In the genomic region with DNA sequence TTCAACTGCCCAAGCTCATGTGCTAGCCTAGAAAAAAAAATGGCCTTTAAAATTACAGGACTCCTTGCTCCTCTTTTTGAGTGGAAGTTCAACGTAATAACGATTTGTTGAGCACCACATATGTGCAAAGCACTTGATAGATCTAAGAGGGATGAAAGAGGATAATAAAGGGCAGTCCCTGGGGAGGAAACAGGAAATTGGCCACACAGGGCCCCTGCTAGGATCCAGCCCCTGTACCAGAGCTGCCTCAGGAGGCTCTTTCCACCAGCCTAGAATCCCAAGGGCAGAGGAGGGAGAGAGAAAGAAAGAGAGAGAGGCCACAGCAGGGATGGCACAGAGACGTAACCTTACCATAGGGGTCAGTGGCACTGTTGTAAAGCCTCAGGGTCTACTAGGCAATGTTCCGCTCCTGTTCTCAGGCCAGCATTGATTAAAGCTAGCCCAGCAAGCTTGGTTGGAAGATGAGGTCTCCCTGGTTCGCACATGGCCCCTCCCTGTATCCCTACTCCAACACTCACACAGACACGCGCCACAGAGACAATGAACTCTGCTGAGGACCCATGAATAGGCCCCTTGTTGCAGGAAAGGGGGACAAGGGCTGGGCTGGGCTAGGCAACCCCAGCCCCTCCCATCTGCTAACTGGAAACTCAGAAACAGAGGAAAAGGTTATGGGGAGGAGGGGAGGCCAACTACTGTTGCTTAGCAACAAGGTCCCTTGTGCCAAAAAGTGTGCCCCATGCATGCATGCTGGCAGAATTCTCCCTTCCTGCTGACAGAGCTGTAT, we compare ENCODE assay signal across 1 cellular context.
TF ChIP-seq lines count a peak whose summit lies in the region.

TSS of gene TMPRSS5 (minus strand) at position 438 of the 784 bp plus-strand sequence. CDS start at position 354, 84 bp downstream.

TF ChIP-seq in GM23338, 12 proteins besides CTCF, POLR2A, EP300 and RAD21:
- TF ChIP-seq, protein P1, sequence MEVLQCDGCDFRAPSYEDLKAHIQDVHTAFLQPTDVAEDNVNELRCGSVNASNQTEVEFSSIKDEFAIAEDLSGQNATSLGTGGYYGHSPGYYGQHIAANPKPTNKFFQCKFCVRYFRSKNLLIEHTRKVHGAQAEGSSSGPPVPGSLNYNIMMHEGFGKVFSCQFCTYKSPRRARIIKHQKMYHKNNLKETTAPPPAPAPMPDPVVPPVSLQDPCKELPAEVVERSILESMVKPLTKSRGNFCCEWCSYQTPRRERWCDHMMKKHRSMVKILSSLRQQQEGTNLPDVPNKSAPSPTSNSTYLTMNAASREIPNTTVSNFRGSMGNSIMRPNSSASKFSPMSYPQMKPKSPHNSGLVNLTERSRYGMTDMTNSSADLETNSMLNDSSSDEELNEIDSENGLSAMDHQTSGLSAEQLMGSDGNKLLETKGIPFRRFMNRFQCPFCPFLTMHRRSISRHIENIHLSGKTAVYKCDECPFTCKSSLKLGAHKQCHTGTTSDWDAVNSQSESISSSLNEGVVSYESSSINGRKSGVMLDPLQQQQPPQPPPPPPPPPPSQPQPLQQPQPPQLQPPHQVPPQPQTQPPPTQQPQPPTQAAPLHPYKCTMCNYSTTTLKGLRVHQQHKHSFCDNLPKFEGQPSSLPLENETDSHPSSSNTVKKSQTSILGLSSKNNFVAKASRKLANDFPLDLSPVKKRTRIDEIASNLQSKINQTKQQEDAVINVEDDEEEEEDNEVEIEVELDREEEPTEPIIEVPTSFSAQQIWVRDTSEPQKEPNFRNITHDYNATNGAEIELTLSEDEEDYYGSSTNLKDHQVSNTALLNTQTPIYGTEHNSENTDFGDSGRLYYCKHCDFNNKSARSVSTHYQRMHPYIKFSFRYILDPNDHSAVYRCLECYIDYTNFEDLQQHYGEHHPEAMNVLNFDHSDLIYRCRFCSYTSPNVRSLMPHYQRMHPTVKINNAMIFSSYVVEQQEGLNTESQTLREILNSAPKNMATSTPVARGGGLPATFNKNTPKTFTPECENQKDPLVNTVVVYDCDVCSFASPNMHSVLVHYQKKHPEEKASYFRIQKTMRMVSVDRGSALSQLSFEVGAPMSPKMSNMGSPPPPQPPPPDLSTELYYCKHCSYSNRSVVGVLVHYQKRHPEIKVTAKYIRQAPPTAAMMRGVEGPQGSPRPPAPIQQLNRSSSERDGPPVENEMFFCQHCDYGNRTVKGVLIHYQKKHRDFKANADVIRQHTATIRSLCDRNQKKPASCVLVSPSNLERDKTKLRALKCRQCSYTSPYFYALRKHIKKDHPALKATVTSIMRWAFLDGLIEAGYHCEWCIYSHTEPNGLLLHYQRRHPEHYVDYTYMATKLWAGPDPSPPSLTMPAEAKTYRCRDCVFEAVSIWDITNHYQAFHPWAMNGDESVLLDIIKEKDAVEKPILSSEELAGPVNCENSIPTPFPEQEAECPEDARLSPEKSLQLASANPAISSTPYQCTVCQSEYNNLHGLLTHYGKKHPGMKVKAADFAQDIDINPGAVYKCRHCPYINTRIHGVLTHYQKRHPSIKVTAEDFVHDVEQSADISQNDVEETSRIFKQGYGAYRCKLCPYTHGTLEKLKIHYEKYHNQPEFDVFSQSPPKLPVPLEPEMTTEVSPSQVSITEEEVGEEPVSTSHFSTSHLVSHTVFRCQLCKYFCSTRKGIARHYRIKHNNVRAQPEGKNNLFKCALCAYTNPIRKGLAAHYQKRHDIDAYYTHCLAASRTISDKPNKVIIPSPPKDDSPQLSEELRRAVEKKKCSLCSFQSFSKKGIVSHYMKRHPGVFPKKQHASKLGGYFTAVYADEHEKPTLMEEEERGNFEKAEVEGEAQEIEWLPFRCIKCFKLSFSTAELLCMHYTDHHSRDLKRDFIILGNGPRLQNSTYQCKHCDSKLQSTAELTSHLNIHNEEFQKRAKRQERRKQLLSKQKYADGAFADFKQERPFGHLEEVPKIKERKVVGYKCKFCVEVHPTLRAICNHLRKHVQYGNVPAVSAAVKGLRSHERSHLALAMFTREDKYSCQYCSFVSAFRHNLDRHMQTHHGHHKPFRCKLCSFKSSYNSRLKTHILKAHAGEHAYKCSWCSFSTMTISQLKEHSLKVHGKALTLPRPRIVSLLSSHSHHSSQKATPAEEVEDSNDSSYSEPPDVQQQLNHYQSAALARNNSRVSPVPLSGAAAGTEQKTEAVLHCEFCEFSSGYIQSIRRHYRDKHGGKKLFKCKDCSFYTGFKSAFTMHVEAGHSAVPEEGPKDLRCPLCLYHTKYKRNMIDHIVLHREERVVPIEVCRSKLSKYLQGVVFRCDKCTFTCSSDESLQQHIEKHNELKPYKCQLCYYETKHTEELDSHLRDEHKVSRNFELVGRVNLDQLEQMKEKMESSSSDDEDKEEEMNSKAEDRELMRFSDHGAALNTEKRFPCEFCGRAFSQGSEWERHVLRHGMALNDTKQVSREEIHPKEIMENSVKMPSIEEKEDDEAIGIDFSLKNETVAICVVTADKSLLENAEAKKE (CRISPR knock-in tag; IDR thresholded peaks at IDR 0.05): no peak
- TF ChIP-seq, protein P2, sequence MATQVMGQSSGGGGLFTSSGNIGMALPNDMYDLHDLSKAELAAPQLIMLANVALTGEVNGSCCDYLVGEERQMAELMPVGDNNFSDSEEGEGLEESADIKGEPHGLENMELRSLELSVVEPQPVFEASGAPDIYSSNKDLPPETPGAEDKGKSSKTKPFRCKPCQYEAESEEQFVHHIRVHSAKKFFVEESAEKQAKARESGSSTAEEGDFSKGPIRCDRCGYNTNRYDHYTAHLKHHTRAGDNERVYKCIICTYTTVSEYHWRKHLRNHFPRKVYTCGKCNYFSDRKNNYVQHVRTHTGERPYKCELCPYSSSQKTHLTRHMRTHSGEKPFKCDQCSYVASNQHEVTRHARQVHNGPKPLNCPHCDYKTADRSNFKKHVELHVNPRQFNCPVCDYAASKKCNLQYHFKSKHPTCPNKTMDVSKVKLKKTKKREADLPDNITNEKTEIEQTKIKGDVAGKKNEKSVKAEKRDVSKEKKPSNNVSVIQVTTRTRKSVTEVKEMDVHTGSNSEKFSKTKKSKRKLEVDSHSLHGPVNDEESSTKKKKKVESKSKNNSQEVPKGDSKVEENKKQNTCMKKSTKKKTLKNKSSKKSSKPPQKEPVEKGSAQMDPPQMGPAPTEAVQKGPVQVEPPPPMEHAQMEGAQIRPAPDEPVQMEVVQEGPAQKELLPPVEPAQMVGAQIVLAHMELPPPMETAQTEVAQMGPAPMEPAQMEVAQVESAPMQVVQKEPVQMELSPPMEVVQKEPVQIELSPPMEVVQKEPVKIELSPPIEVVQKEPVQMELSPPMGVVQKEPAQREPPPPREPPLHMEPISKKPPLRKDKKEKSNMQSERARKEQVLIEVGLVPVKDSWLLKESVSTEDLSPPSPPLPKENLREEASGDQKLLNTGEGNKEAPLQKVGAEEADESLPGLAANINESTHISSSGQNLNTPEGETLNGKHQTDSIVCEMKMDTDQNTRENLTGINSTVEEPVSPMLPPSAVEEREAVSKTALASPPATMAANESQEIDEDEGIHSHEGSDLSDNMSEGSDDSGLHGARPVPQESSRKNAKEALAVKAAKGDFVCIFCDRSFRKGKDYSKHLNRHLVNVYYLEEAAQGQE (IDR thresholded peaks at IDR 0.05; ENCODE audit: unreplicated experiment): no peak
- no peak for TF ChIP-seq JUNB (IDR thresholded peaks at IDR 0.05; ENCODE audit: unreplicated experiment)
- TF ChIP-seq STAT1 (IDR thresholded peaks at IDR 0.05; ENCODE audit: unreplicated experiment): no peak
- no peak for TF ChIP-seq EZH2 (IDR thresholded peaks at IDR 0.05; ENCODE audit: low read depth, unreplicated experiment)
- TF ChIP-seq EZH2phosphoT487 (IDR thresholded peaks at IDR 0.05; ENCODE audit: unreplicated experiment): no peak
- TF ChIP-seq CREB1 (CRISPR knock-in tag; IDR thresholded peaks at IDR 0.05; ENCODE audit: low read depth): no peak
